Comparison of ENCODE assay signal across 2 cellular contexts in the genomic region with DNA sequence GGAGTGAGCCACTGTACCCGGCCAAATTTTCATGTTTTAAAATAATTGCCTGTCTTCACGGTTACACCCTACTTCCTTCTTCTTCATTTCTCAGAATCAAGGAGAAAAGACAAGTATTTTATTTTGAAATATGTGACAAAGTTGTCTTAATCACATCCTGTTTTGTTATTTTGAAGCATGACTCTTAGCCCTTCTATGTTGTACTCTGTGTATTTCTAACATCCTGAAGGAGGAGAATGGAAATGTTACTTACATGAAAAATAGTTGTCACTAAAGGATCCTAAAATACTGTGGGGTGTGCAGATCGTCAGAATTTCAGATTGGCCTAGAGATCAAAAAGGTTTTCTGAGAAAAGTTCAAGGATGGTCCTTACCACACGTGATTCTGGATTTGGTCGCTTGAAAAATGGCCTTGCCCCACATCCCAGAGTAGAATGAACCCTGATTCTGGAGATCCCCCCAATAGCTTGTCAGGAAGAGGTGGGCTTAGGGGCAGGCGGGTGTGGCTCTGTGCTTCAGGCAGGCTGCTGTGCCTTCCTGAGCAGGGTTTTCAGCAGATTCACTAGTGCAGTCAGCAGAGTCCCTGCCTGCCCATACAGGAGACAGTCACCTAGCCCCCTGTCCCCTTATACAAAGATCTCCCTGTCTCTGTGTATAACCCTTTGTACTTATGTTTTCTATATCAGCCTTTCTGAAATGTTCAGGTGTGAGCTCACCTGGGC.
A peak's percentile ranks its signal among the peaks of the same experiment; 100 is the strongest.
TF ChIP-seq lines count a peak whose summit lies in the region.

No MANE protein-coding gene starts in this region.

TF ChIP-seq in HCT116, 20 proteins besides CTCF, POLR2A, EP300 and RAD21 (continued from another document):
- TF ChIP-seq, protein P1, sequence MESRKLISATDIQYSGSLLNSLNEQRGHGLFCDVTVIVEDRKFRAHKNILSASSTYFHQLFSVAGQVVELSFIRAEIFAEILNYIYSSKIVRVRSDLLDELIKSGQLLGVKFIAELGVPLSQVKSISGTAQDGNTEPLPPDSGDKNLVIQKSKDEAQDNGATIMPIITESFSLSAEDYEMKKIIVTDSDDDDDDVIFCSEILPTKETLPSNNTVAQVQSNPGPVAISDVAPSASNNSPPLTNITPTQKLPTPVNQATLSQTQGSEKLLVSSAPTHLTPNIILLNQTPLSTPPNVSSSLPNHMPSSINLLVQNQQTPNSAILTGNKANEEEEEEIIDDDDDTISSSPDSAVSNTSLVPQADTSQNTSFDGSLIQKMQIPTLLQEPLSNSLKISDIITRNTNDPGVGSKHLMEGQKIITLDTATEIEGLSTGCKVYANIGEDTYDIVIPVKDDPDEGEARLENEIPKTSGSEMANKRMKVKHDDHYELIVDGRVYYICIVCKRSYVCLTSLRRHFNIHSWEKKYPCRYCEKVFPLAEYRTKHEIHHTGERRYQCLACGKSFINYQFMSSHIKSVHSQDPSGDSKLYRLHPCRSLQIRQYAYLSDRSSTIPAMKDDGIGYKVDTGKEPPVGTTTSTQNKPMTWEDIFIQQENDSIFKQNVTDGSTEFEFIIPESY (IDR thresholded peaks at IDR 0.05; ENCODE audit: extremely low read depth, insufficient replicate concordance, low read length) = no peak
- TF ChIP-seq EGR1 (IDR thresholded peaks at IDR 0.05; ENCODE audit: low read depth) = no peak
- TF ChIP-seq FOSL1 (IDR thresholded peaks at IDR 0.05; ENCODE audit: low read depth) = no peak
- TF ChIP-seq SIN3A (IDR thresholded peaks at IDR 0.05; ENCODE audit: low read depth) = 0 out of 2 replicates have a peak, but pooled peaks have one; percentile 22

TF ChIP-seq in SK-N-SH treated with all-trans-retinoic acid at 6 μM for 48 hours, 23 proteins besides CTCF, POLR2A, EP300 and RAD21 (continued from another document):
- TF ChIP-seq, protein P2, sequence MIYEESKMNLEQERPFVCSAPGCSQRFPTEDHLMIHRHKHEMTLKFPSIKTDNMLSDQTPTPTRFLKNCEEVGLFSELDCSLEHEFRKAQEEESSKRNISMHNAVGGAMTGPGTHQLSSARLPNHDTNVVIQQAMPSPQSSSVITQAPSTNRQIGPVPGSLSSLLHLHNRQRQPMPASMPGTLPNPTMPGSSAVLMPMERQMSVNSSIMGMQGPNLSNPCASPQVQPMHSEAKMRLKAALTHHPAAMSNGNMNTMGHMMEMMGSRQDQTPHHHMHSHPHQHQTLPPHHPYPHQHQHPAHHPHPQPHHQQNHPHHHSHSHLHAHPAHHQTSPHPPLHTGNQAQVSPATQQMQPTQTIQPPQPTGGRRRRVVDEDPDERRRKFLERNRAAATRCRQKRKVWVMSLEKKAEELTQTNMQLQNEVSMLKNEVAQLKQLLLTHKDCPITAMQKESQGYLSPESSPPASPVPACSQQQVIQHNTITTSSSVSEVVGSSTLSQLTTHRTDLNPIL (CRISPR knock-in tag; IDR thresholded peaks at IDR 0.05; ENCODE audit: low read depth) = no peak
